ENCODE assay signal across 17 cellular contexts in the genomic region with DNA sequence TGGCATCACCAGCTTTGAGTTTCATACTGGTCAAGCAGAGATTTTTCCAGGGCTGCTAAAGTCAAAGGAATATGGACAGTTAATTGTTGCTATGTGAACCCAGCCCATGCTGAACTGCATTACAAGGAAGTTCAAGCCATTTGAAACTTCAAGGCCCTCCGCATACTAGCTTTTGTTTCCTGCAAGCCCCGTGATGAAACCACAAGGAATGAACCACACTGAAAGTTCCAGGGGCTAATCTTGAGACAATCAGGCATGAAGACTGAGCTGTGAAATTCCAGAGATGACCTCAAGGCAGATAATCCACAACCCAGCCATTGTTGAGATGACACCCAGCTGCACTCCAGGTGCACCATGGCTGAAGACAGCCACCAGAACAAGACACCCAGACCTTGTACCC.
DNase-seq lines count a peak whose midpoint lies in the region; ATAC-seq and TF ChIP-seq lines count a peak whose summit lies in the region.
"Had no signal": no experiment of that assay in that cellular context is flagged by ENCODE, and none has a peak within 500 bp of the region (broad histone marks: within the 10 kb centered on the region; RNA-seq: fewer than 3 reads in every experiment).

No MANE protein-coding gene starts in this region.

- peaks cover 3% of the 10 kb centered on the region for H3K27me3 Mint-ChIP-seq in HFFc6 (ENCODE audit: insufficient read depth)
- no peaks in the 10 kb centered on the region for H3K27me3 Mint-ChIP-seq in CD8-positive, alpha-beta T cell (ENCODE audit: low read depth)

- no peaks in the 10 kb centered on the region for H3K36me3 ChIP-seq in transverse colon
- H3K36me3 ChIP-seq in CD8-positive, alpha-beta T cell (ENCODE audit: insufficient read depth, low read length), result no peaks in the 10 kb centered on the region
- H3K36me3 ChIP-seq: upper lobe of right lung had no signal

- H3K4me1 ChIP-seq in transverse colon, result peaks cover 1 to 21% (median 13%) of the 10 kb centered on the region in 4 donors
- no peaks in the 10 kb centered on the region for H3K4me1 ChIP-seq in CD8-positive, alpha-beta T cell (ENCODE audit: insufficient read depth, low read length)
- H3K4me1 ChIP-seq: parathyroid adenoma had no signal

- no peak overlapping the region for H3K27ac ChIP-seq in transverse colon
- no peak overlapping the region for H3K27ac ChIP-seq in CD8-positive, alpha-beta T cell (ENCODE audit: low read depth, low read length)
- H3K27ac ChIP-seq: parathyroid adenoma, upper lobe of right lung had no signal

- TF ChIP-seq CTCF in HFFc6 (IDR thresholded peaks at IDR 0.05), result no peak
- TF ChIP-seq CTCF in transverse colon (IDR thresholded peaks at IDR 0.05), result no peak
- no peak for TF ChIP-seq CTCF in CD8-positive, alpha-beta T cell (IDR thresholded peaks at IDR 0.05)

- POLR2A ChIA-PET in CD8-positive, alpha-beta T cell (lab: Charles Lee), result no interaction called here

- H3K4me3 Mint-ChIP-seq in HFFc6, result no peak overlapping the region
- no peak overlapping the region for H3K4me3 Mint-ChIP-seq in CD8-positive, alpha-beta T cell
- H3K4me3 Mint-ChIP-seq: B cell had no signal

- in situ Hi-C loops in transverse colon (cut with MboI; ENCODE audit: low pct_ligation_motif_present in 1 of 4, low pct_unique_long_range_greater_than_20kb in 1 of 4, low sequenced_read_pairs in 3 of 4), result loop anchor here in 2 of 4 donors (25.0 kb wide), 2 partner anchors 180 to 480 kb away; a partner anchor contains a TSS

- no peak for TF ChIP-seq EP300 in transverse colon (IDR thresholded peaks at IDR 0.05; ENCODE audit: low read depth)

- CTCF ChIA-PET in CD8-positive, alpha-beta T cell (lab: Charles Lee), result no interaction called here

- ATAC-seq in left colon (peak; percentile 49), GM21360 (IDR thresholded peaks at IDR 0.05; ENCODE audit: unreplicated experiment) (no peak), HG02610 (IDR thresholded peaks at IDR 0.05; ENCODE audit: unreplicated experiment) (no peak)
- ATAC-seq in CD8-positive, alpha-beta T cell, result no peak
- ATAC-seq: upper lobe of right lung had no signal

- no peaks in the 10 kb centered on the region for H3K36me3 Mint-ChIP-seq in HFFc6 (ENCODE audit: low read depth)
- no peaks in the 10 kb centered on the region for H3K36me3 Mint-ChIP-seq in CD8-positive, alpha-beta T cell

- TF ChIP-seq POLR2A in transverse colon (IDR thresholded peaks at IDR 0.05), result no peak

- H3K27me3 ChIP-seq in transverse colon, result no peaks in the 10 kb centered on the region
- no peaks in the 10 kb centered on the region for H3K27me3 ChIP-seq in CD8-positive, alpha-beta T cell (ENCODE audit: insufficient read depth, low read length)
- H3K27me3 ChIP-seq: upper lobe of right lung had no signal

- 70 to 80% methylated on average over 2 of the region's 2 CpGs for WGBS in transverse colon (ENCODE audit: low coverage in 1 of 2), 2 donors

- H3K4me3 ChIP-seq in transverse colon, result no peak overlapping the region
- no peak overlapping the region for H3K4me3 ChIP-seq in CD8-positive, alpha-beta T cell (ENCODE audit: low read depth, low read length)
- H3K4me3 ChIP-seq: upper lobe of right lung had no signal

- intact Hi-C loops in left colon (cut with DNase I, micrococcal nuclease), result loop anchor here in 1 of 2 donors (10.0 kb wide), 1 partner anchor 493 kb away; no protein-coding TSS in a partner anchor
- intact Hi-C loops in transverse colon (cut with DNase I; ENCODE audit: low total_unique reads), result loop anchor here (10.0 kb wide), 1 partner anchor 183 kb away; a partner anchor contains a TSS
- intact Hi-C loops in CD8-positive, alpha-beta T cell (cut with DNase I, micrococcal nuclease), result no loop called here

- peaks cover 15% of the 10 kb centered on the region for H3K4me1 Mint-ChIP-seq in HFFc6 (ENCODE audit: low read depth)
- H3K4me1 Mint-ChIP-seq in CD8-positive, alpha-beta T cell (ENCODE audit: low read depth), result no peaks in the 10 kb centered on the region
- H3K4me1 Mint-ChIP-seq: B cell had no signal

- H3K9me3 Mint-ChIP-seq in HFFc6, result no peaks in the 10 kb centered on the region
- H3K9me3 Mint-ChIP-seq in CD8-positive, alpha-beta T cell, result no peaks in the 10 kb centered on the region

- H3K27ac Mint-ChIP-seq in HFFc6, result no peak overlapping the region; the same call in 1 of the 2 replicates
- no peak overlapping the region for H3K27ac Mint-ChIP-seq in CD8-positive, alpha-beta T cell
- H3K27ac Mint-ChIP-seq: B cell had no signal

- DNase-seq in AG08395 (ENCODE audit: low spot score) (peak; percentile 17), HFFc6 (peak; percentile 20), amniotic epithelial cell (ENCODE audit: low read depth) (peak; percentile 89), left colon (no peak), transverse colon (no peak)
- no peak for DNase-seq in CD8-positive, alpha-beta T cell
- DNase-seq: activated CD8-positive, alpha-beta memory T cell treated with anti-CD3 and anti-CD28 coated beads for 24 hours; activated naive CD4-positive, alpha-beta T cell treated with Interleukin-2 at 50 U/mL for 16 hours; cerebellar nuclear complex; DND-41; hypothalamus; NCI-H524 treated with DMSO at 0.1 percent for 48 hours; upper lobe of right lung had no signal

- H3K9me3 ChIP-seq in transverse colon, result no peaks in the 10 kb centered on the region
- H3K9me3 ChIP-seq in CD8-positive, alpha-beta T cell (ENCODE audit: low read length), result no peaks in the 10 kb centered on the region
- H3K9me3 ChIP-seq: upper lobe of right lung had no signal

Comparison
In these comparisons a context has a peak if more than half of its experiments do, and no peak if none do; other contexts are left out.
1. DNase-seq: peak in AG08395 (single experiment), HFFc6 (single experiment) and amniotic epithelial cell (single experiment); none in left colon (0 of 2), transverse colon (single experiment) and CD8-positive, alpha-beta T cell (0 of 7).